24 cellular contexts compared by ENCODE assay signal in the genomic region with DNA sequence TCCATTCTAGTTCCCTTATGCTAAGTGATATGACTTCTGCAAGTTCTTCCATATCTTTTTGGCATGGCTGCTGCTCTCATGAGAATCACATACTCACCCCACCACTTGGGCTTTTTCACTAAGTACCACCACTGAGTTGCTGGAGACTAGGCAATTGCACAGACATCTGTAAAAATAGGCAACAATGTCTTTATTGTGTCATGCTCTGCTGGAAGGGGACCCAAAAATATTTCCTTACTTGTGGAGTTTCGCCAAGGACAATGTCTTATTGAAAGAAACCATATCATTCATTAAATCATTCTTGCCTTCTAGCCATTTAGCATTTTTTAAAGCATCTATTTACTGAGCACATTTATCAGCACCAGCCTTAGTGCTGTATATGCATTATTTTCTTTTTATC. TPM values are rescaled to one million over a fixed set of nuclear protein-coding genes. Genes with fewer than 3 reads are reported as not detected.
DNase-seq lines count a peak whose midpoint lies in the region; ATAC-seq, FAIRE-seq and TF ChIP-seq lines count a peak whose summit lies in the region.
"Had no signal": no experiment of that assay in that cellular context is flagged by ENCODE, and none has a peak within 500 bp of the region (broad histone marks: within the 10 kb centered on the region; RNA-seq: fewer than 3 reads in every experiment).

No MANE protein-coding gene starts in this region.

- H3K36me3 ChIP-seq in mammary epithelial cell (ENCODE audit: insufficient read depth, low read length) (no peaks in the 10 kb centered on the region), breast epithelium (no peaks in the 10 kb centered on the region), pancreas (no peaks in the 10 kb centered on the region), small intestine (ENCODE audit: control insufficient read depth in 2 of 2, insufficient read depth in 2 of 2, low read length in 2 of 2) (no peaks in the 10 kb centered on the region)
- H3K36me3 ChIP-seq: BE2C, BLaER1 had no signal

- WGBS in mammary epithelial cell (ENCODE audit: low coverage, missing lambda C conversion rate), result 60% methylated on average over 1 of the region's 1 CpG
- 63 to 64% methylated on average over 1 of the region's 1 CpG for WGBS in pancreas, 2 donors
- 75 to 90% (median 84%) methylated on average over 1 of the region's 1 CpG for WGBS in small intestine, 3 donors

- no peak for ATAC-seq in pancreas
- ATAC-seq: A549 had no signal

- dilution Hi-C loops in mammary epithelial cell (cut with HindIII; ENCODE audit: low sequenced_read_pairs), result no loop called here

- no peaks in the 10 kb centered on the region for H3K27me3 ChIP-seq in mammary epithelial cell (ENCODE audit: insufficient read depth, low read length)
- no peaks in the 10 kb centered on the region for H3K27me3 ChIP-seq in breast epithelium
- H3K27me3 ChIP-seq in pancreas, result no peaks in the 10 kb centered on the region
- H3K27me3 ChIP-seq in small intestine (ENCODE audit: control insufficient read depth in 2 of 2, insufficient read depth in 2 of 2, low read length in 2 of 2), result no peaks in the 10 kb centered on the region
- H3K27me3 ChIP-seq: BE2C, BLaER1 had no signal

- no TSS peak for BruUV-seq in mammary epithelial cell (replicated peaks; lab: Mats Ljungman, UMichigan)

- no peaks in the 10 kb centered on the region for H3K79me2 ChIP-seq in mammary epithelial cell (ENCODE audit: insufficient read depth, low read length)

- no peak for TF ChIP-seq POLR2A in breast epithelium (IDR thresholded peaks at IDR 0.05)

- no peak overlapping the region for H3K4me3 ChIP-seq in mammary epithelial cell (replicated peaks in 1 of 3; ENCODE audit: insufficient read depth in 1 of 3, low read depth in 2 of 3, low read length in 3 of 3)
- H3K4me3 ChIP-seq in breast epithelium, result no peak overlapping the region
- no peak overlapping the region for H3K4me3 ChIP-seq in pancreas
- no peak overlapping the region for H3K4me3 ChIP-seq in small intestine (ENCODE audit: low read depth in 1 of 2, low read length in 2 of 2)
- H3K4me3 ChIP-seq: A549, BLaER1 had no signal

- in situ Hi-C loops in mammary epithelial cell (cut with MboI; ENCODE audit: low sequenced_read_pairs in 2 of 2), result no loop called here
- in situ Hi-C loops in SK-MEL-5 (cut with HindIII; ENCODE audit: low pct_unique_long_range_greater_than_20kb, low sequenced_read_pairs), result no loop called here

- CTCF ChIA-PET in mammary epithelial cell (lab: Charles Lee; ENCODE audit: low non-redundant PET), result no interaction called here

- no peak overlapping the region for H2AFZ ChIP-seq in mammary epithelial cell (ENCODE audit: low read depth, low read length)

- no peak for TF ChIP-seq CTCF in mammary epithelial cell (conservative IDR thresholded peaks at IDR 0.05 in 1 of 2, IDR thresholded peaks at IDR 0.05 in 1 of 2; ENCODE audit: extremely low read depth in 1 of 2, insufficient read depth in 1 of 2, low read depth in 1 of 2, low read length in 2 of 2)
- no peak for TF ChIP-seq CTCF in breast epithelium (IDR thresholded peaks at IDR 0.05)
- no peak for TF ChIP-seq CTCF in pancreas (IDR thresholded peaks at IDR 0.05)

- no peaks in the 10 kb centered on the region for H3K9me3 ChIP-seq in mammary epithelial cell (replicated peaks; ENCODE audit: insufficient read depth, low read length)
- no peaks in the 10 kb centered on the region for H3K9me3 ChIP-seq in breast epithelium
- no peaks in the 10 kb centered on the region for H3K9me3 ChIP-seq in pancreas
- no peaks in the 10 kb centered on the region for H3K9me3 ChIP-seq in small intestine (ENCODE audit: control insufficient read depth, low read depth)
- H3K9me3 ChIP-seq: A549, BE2C had no signal

- H3K9ac ChIP-seq in mammary epithelial cell (ENCODE audit: insufficient read depth, low read length), result no peak overlapping the region
- H3K9ac ChIP-seq: BLaER1 had no signal

- intact Hi-C loops in mammary epithelial cell (cut with micrococcal nuclease) (no loop called here), breast epithelium (cut with DNase I; ENCODE audit: low total_unique reads) (no loop called here), pancreas (cut with DNase I) (no loop called here)

- peak overlapping the region; percentile 33 for H3K27ac ChIP-seq in mammary epithelial cell (ENCODE audit: insufficient read depth, low read depth, low read length)
- no peak overlapping the region for H3K27ac ChIP-seq in breast epithelium
- H3K27ac ChIP-seq in epithelial cell of prostate, result peak overlapping the region; percentile 19
- peak overlapping the region; percentile 2 to 68 (median 35) for H3K27ac ChIP-seq in pancreas
- H3K27ac ChIP-seq in small intestine (ENCODE audit: low read depth in 1 of 2, low read length in 1 of 2), result no peak overlapping the region
- H3K27ac ChIP-seq: 22Rv1, A549, BLaER1 had no signal

- no peak for DNase-seq in mammary epithelial cell
- DNase-seq in breast epithelium (ENCODE audit: low spot score in 2 of 2), result no peak
- DNase-seq in SK-MEL-5 (ENCODE audit: low read depth, low spot score), result peak; percentile 87
- no peak for DNase-seq in epithelial cell of prostate (ENCODE audit: low read depth, low spot score)
- no peak for DNase-seq in pancreas
- no peak for DNase-seq in RKO (ENCODE audit: low spot score)
- no peak for DNase-seq in small intestine
- no peak for DNase-seq in AG20443 (ENCODE audit: low spot score)
- DNase-seq: BE2C; C1 segment of cervical spinal cord; CD4-positive, alpha-beta memory T cell; CD4-positive, CD25-positive, alpha-beta regulatory T cell; CD8-positive, alpha-beta memory T cell; COR-L47; DMS79 treated with DMSO at 0.1 percent for 48 hours; GF-D8 had no signal

- FAIRE-seq in pancreas (lab: Jason Lieb, UNC) (no peak), small intestine (lab: Jason Lieb, UNC) (no peak)
- FAIRE-seq: A549, D721Med, G401.6, GM12891 had no signal

- H3K4me2 ChIP-seq in mammary epithelial cell (ENCODE audit: insufficient read depth, low read depth, low read length), result no peak overlapping the region
- H3K4me2 ChIP-seq: A549, BLaER1 had no signal

- no peaks in the 10 kb centered on the region for H4K20me1 ChIP-seq in mammary epithelial cell (ENCODE audit: insufficient read depth, low read length)
- H4K20me1 ChIP-seq: BLaER1 had no signal

- H3K4me1 ChIP-seq in mammary epithelial cell (ENCODE audit: insufficient read depth, low read length), result peaks cover 25% of the 10 kb centered on the region
- H3K4me1 ChIP-seq in breast epithelium, result no peaks in the 10 kb centered on the region
- no peaks in the 10 kb centered on the region for H3K4me1 ChIP-seq in pancreas
- no peaks in the 10 kb centered on the region for H3K4me1 ChIP-seq in small intestine (ENCODE audit: control insufficient read depth in 2 of 2, insufficient read depth in 1 of 2, low read depth in 1 of 2, low read length in 1 of 2)
- H3K4me1 ChIP-seq: A549, BE2C, BLaER1 had no signal

RNA-seq across cellular contexts. Expression of gene ASZ1, which starts 17.4 kb away (rescaled TPM):
- not detected for total RNA-seq in mammary epithelial cell
- polyA plus RNA-seq in mammary epithelial cell, result not detected
- polyA minus RNA-seq in mammary epithelial cell, result not detected
- total RNA-seq in breast epithelium, result not detected
- 1.0 and 1.3 TPM in 2 replicates for total RNA-seq in SK-MEL-5 (2014; rRNA removed; shearing (Covaris generic))
- 0.33 and 0.44 TPM in 2 replicates for polyA plus RNA-seq in SK-MEL-5 (2015; cell fraction: cytosol; rRNA removed)
- 1.8 and 2.2 TPM in 2 replicates for polyA plus RNA-seq in SK-MEL-5 (2015; cell fraction: nucleus; rRNA removed)
- total RNA-seq in pancreas, result not detected
- polyA plus RNA-seq in pancreas, result not detected
- polyA plus RNA-seq in small intestine, result not detected
- total RNA-seq: A172; CD4-positive, alpha-beta memory T cell; CD4-positive, CD25-positive, alpha-beta regulatory T cell; CD8-positive, alpha-beta memory T cell had no signal
- polyA plus RNA-seq: A549; CD14-positive monocyte; CD4-positive, alpha-beta memory T cell; CD4-positive, CD25-positive, alpha-beta regulatory T cell; CD8-positive, alpha-beta memory T cell had no signal

RNA-seq across cellular contexts. Expression of gene CFTR, which starts 35.2 kb away (rescaled TPM):
- total RNA-seq in mammary epithelial cell (under 1 TPM in 1 of 2 donors, not detected in 1; 0.50 TPM), breast epithelium (10 to 100 TPM in 1 of 3 donors, 1 to 10 TPM in 1, not detected in 1; 1.3 to 16.4 TPM), pancreas (100 to 1,000 TPM; 265 to 460 (median 306) TPM)
- polyA plus RNA-seq in mammary epithelial cell (not detected), pancreas (100 to 1,000 TPM; 124 to 247 TPM), small intestine (10 to 100 TPM; 23.5 to 28.0 (median 25.1) TPM)
- not detected for polyA minus RNA-seq in mammary epithelial cell
- 0.53 and 0.59 TPM in 2 replicates for total RNA-seq in SK-MEL-5 (2014; rRNA removed; shearing (Covaris generic))
- 0.08 and 0.19 TPM in 2 replicates for polyA plus RNA-seq in SK-MEL-5 (2015; cell fraction: cytosol; rRNA removed)
- 0.43 and 1.4 TPM in 2 replicates for polyA plus RNA-seq in SK-MEL-5 (2015; cell fraction: nucleus; rRNA removed)
- total RNA-seq: A172; CD4-positive, alpha-beta memory T cell; CD4-positive, CD25-positive, alpha-beta regulatory T cell; CD8-positive, alpha-beta memory T cell had no signal
- polyA plus RNA-seq: CD14-positive monocyte; CD4-positive, alpha-beta memory T cell; CD4-positive, CD25-positive, alpha-beta regulatory T cell; CD8-positive, alpha-beta memory T cell had no signal

Comparison
In these comparisons a context has a peak if more than half of its experiments do, and no peak if none do; other contexts are left out.
1. H3K27ac ChIP-seq: peak in mammary epithelial cell (single experiment), epithelial cell of prostate (single experiment) and pancreas (4 of 4); none in breast epithelium (0 of 2) and small intestine (0 of 2).
2. RNA of gene CFTR, which starts 35.2 kb away (total RNA-seq): 265 to 460 TPM in pancreas; 1.3 to 16.4 TPM in breast epithelium, 0.53 to 0.59 TPM in SK-MEL-5 and 0.50 TPM in mammary epithelial cell; every median in the first group is over 10 times any median in the second.